9 cellular contexts compared by ENCODE assay signal in genomic region chr4:77193511-77194236, GRCh38. TPM values are rescaled to one million over a fixed set of nuclear protein-coding genes. Genes with fewer than 3 reads are reported as not detected.
DNase-seq lines count a peak whose midpoint lies in the region; ATAC-seq and TF ChIP-seq lines count a peak whose summit lies in the region.
"Had no signal": no experiment of that assay in that cellular context is flagged by ENCODE, and none has a peak within 500 bp of the region (broad histone marks: within the 10 kb centered on the region; RNA-seq: fewer than 3 reads in every experiment).

No MANE protein-coding gene starts in this region.

- H3K27me3 ChIP-seq in neural progenitor cell (peaks cover 15% of the 10 kb centered on the region), transverse colon (no peaks in the 10 kb centered on the region), hepatocyte (no peaks in the 10 kb centered on the region)

- peaks cover 5% of the 10 kb centered on the region for H3K36me3 Mint-ChIP-seq in neural progenitor cell

- H3K27me3 Mint-ChIP-seq in neural progenitor cell (ENCODE audit: insufficient read depth, low read depth), result peaks cover 9% of the 10 kb centered on the region

- ATAC-seq in GM18870 (IDR thresholded peaks at IDR 0.05; ENCODE audit: unreplicated experiment) (peak; percentile 85), HG03060 (IDR thresholded peaks at IDR 0.05; ENCODE audit: low read depth, unreplicated experiment) (peak; percentile 65)

- H3K9me2 ChIP-seq in hepatocyte (replicated peaks; ENCODE audit: insufficient read depth), result no peaks in the 10 kb centered on the region

- H3K9me3 Mint-ChIP-seq in neural progenitor cell, result peaks cover 7% of the 10 kb centered on the region
- H3K9me3 Mint-ChIP-seq: nephron had no signal

- H4K20me1 ChIP-seq in neural progenitor cell (ENCODE audit: low read depth) (no peaks in the 10 kb centered on the region), hepatocyte (ENCODE audit: insufficient read depth, poor library complexity, severe bottlenecking) (no peaks in the 10 kb centered on the region)

- 63 to 66% methylated on average over 21 of the region's 21 CpGs for WGBS in transverse colon (ENCODE audit: low coverage in 1 of 2), 2 donors
- WGBS in hepatocyte (ENCODE audit: low lambda C conversion rate, missing lambda C conversion rate), result 80% methylated on average over 21 of the region's 21 CpGs

- DNase-seq in T-helper 22 cell (ENCODE audit: low read depth) (peak; percentile 61), amygdala (lab: John Stamatoyannopoulos, UW) (peak in 29 of 56 donors; percentile 1 to 54 (median 21)), neural progenitor cell (ENCODE audit: low spot score) (peak; percentile 61), transverse colon (peak; percentile 75), hepatocyte (ENCODE audit: low spot score) (no peak), HuH-7 (ENCODE audit: low spot score) (no peak)

- intact Hi-C loops in transverse colon (cut with DNase I; ENCODE audit: low total_unique reads), result no loop called here

- H3K36me3 ChIP-seq in neural progenitor cell (no peaks in the 10 kb centered on the region), transverse colon (no peaks in the 10 kb centered on the region), hepatocyte (replicated peaks; ENCODE audit: insufficient read depth, low read depth) (no peaks in the 10 kb centered on the region)

- no peak for TF ChIP-seq EP300 in transverse colon (IDR thresholded peaks at IDR 0.05; ENCODE audit: low read depth)

- H2AFZ ChIP-seq in neural progenitor cell (replicated peaks) (peak overlapping the region; percentile 23), hepatocyte (no peak overlapping the region)

- no peak overlapping the region for H3K4me3 Mint-ChIP-seq in neural progenitor cell
- H3K4me3 Mint-ChIP-seq: nephron had no signal

- H3K9ac ChIP-seq in neural progenitor cell, result no peak overlapping the region

- peak; percentile 21 for TF ChIP-seq POLR2A in transverse colon (IDR thresholded peaks at IDR 0.05)

- H3K4me1 ChIP-seq in neural progenitor cell, result peaks cover 26% of the 10 kb centered on the region
- H3K4me1 ChIP-seq in transverse colon, result no peaks in the 10 kb centered on the region
- peaks cover 15% of the 10 kb centered on the region for H3K4me1 ChIP-seq in hepatocyte (ENCODE audit: insufficient read depth)

- H3K79me2 ChIP-seq in neural progenitor cell (ENCODE audit: low read depth) (no peaks in the 10 kb centered on the region), hepatocyte (no peaks in the 10 kb centered on the region)

- no peak overlapping the region for H3K4me2 ChIP-seq in neural progenitor cell
- H3K4me2 ChIP-seq in hepatocyte, result no peak overlapping the region

- TF ChIP-seq CTCF in neural progenitor cell (IDR thresholded peaks at IDR 0.05) (no peak), transverse colon (IDR thresholded peaks at IDR 0.05) (no peak), hepatocyte (IDR thresholded peaks at IDR 0.05; ENCODE audit: poor library complexity) (no peak)

- in situ Hi-C loops in transverse colon (cut with MboI; ENCODE audit: low pct_ligation_motif_present in 1 of 4, low pct_unique_long_range_greater_than_20kb in 1 of 4, low sequenced_read_pairs in 3 of 4), result no loop called here

- no peak overlapping the region for H3K27ac Mint-ChIP-seq in neural progenitor cell
- H3K27ac Mint-ChIP-seq: nephron had no signal

- H3K27ac ChIP-seq in neural progenitor cell, result no peak overlapping the region
- peak overlapping the region in 2 of 4 donors; percentile 11 to 43 for H3K27ac ChIP-seq in transverse colon
- H3K27ac ChIP-seq in hepatocyte, result no peak overlapping the region

- peaks cover 37% of the 10 kb centered on the region for H3K4me1 Mint-ChIP-seq in neural progenitor cell

- H3K9me3 ChIP-seq in neural progenitor cell (ENCODE audit: low read depth) (no peaks in the 10 kb centered on the region), transverse colon (no peaks in the 10 kb centered on the region), hepatocyte (ENCODE audit: low read depth) (no peaks in the 10 kb centered on the region)

- peaks cover 13% of the 10 kb centered on the region for H3F3A ChIP-seq in neural progenitor cell (ENCODE audit: low read depth)

- H3K4me3 ChIP-seq in neural progenitor cell, result no peak overlapping the region
- H3K4me3 ChIP-seq in transverse colon, result peak overlapping the region in 1 of 4 donors; percentile 19
- H3K4me3 ChIP-seq in hepatocyte, result no peak overlapping the region

RNA-seq across cellular contexts. Expression of gene CCNG2, which starts 36.7 kb away (rescaled TPM):
- 214 and 366 TPM in 2 replicates for total RNA-seq in neural progenitor cell (ENCODE audit: low replicate concordance)
- total RNA-seq in transverse colon, result 100 to 1,000 TPM in 1 of 4 donors, 10 to 100 TPM in 3; 55.4 to 114 (median 79.4) TPM
- total RNA-seq in hepatocyte, result 127 and 134 TPM in 2 replicates
- polyA plus RNA-seq in hepatocyte, result 69.8 and 73.8 TPM in 2 replicates

Comparison
In these comparisons a context has a peak if more than half of its experiments do, and no peak if none do; other contexts are left out.
1. DNase-seq: peak in T-helper 22 cell (single experiment), amygdala (29 of 56), neural progenitor cell (single experiment) and transverse colon (single experiment); none in hepatocyte (single experiment) and HuH-7 (single experiment).